ENCODE assay signal across 9 cellular contexts in the genomic region with DNA sequence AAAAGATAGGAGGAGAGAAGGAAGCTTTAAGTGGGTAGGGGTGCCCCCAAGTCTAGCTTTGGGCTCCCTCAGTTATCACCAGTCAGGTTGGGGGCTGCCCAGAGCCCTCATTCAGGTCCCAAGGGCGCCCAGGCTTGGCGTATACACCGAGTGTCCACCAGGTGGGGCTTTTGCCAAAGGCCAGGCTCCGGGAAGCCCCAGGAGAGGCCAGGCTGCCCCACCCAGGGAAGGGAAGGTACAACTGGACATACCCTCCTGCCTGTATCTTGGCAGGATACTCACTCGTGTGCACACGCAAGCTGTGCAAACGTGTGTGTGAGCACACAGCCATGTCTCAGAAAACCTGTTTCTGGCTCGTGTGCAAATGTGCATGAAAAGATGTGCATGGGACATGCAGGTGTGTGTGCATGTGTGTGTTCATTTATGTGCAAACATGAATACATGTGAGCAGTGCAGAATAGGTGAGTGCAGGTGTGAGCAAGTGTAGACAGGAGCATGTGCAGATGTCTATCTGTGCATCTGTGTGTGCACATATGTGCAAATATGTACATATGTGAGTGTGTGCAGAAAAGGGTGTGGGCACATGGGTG. TPM values are rescaled to one million over a fixed set of nuclear protein-coding genes. Genes with fewer than 3 reads are reported as not detected.
DNase-seq lines count a peak whose midpoint lies in the region; ATAC-seq, FAIRE-seq and TF ChIP-seq lines count a peak whose summit lies in the region.
"Had no signal": no experiment of that assay in that cellular context is flagged by ENCODE, and none has a peak within 500 bp of the region (broad histone marks: within the 10 kb centered on the region; RNA-seq: fewer than 3 reads in every experiment).

No MANE protein-coding gene starts in this region.

- no peaks in the 10 kb centered on the region for H3K9me1 ChIP-seq in keratinocyte (ENCODE audit: control insufficient read depth, extremely low read depth, insufficient read depth, low read length)

- peak in 2 of 3 experiments; percentile 6 to 30 for TF ChIP-seq CTCF in ascending aorta (IDR thresholded peaks at IDR 0.05)
- TF ChIP-seq CTCF in keratinocyte (optimal IDR thresholded peaks at IDR 0.05 in 1 of 3, IDR thresholded peaks at IDR 0.05 in 1 of 3, conservative IDR thresholded peaks at IDR 0.05 in 1 of 3; ENCODE audit: extremely low read depth in 1 of 3, insufficient read depth in 2 of 3, low read length in 3 of 3) = peak; percentile 64 to 87 (median 79)
- no peak for TF ChIP-seq CTCF in coronary artery (IDR thresholded peaks at IDR 0.05)

- H3K4me1 ChIP-seq in ascending aorta = no peaks in the 10 kb centered on the region
- H3K4me1 ChIP-seq in keratinocyte (ENCODE audit: control insufficient read depth, extremely low read depth, insufficient read depth, low read length) = peaks cover 3% of the 10 kb centered on the region

- no peaks in the 10 kb centered on the region for H3K79me2 ChIP-seq in keratinocyte (ENCODE audit: control insufficient read depth, insufficient read depth, low read length)

- H3K27me3 ChIP-seq in ascending aorta (no peaks in the 10 kb centered on the region), keratinocyte (ENCODE audit: control insufficient read depth, extremely low read depth, insufficient read depth, low read length) (peaks cover 17% of the 10 kb centered on the region)

- intact Hi-C loops in ascending aorta (cut with DNase I) = no loop called here

- DNase-seq in D341Med (ENCODE audit: low spot score) = peak; percentile 84
- peak; percentile 27 for DNase-seq in HT1080 (ENCODE audit: low read depth)
- DNase-seq in SW480 (ENCODE audit: low spot score) = peak; percentile 46
- DNase-seq in ascending aorta (ENCODE audit: low spot score in 2 of 2) = no peak
- DNase-seq in keratinocyte (ENCODE audit: low read depth, low spot score) = no peak
- DNase-seq in stimulated activated CD4-positive, alpha-beta T cell treated with anti-CD3 and anti-CD28 coated beads, TNF-alpha, amount 100 ng/mL, for 1 hour (ENCODE audit: low read depth in 3 of 3, low spot score in 1 of 3) = peak in 2 of 3 donors; percentile 21 to 28
- no peak for DNase-seq in coronary artery (ENCODE audit: low spot score)

- no peak overlapping the region for H3K9ac ChIP-seq in keratinocyte (ENCODE audit: control insufficient read depth, extremely low read depth, insufficient read depth, low read length)

- H3K36me3 ChIP-seq in ascending aorta (no peaks in the 10 kb centered on the region), keratinocyte (ENCODE audit: control insufficient read depth in 2 of 2, extremely low read depth in 1 of 2, insufficient read depth in 2 of 2, low read length in 2 of 2) (no peaks in the 10 kb centered on the region)

- H3K27ac ChIP-seq in ascending aorta (no peak overlapping the region), keratinocyte (ENCODE audit: control insufficient read depth, insufficient read depth, low read length) (no peak overlapping the region), coronary artery (no peak overlapping the region)

- no peak for FAIRE-seq in keratinocyte (lab: Jason Lieb, UNC)

- H3K4me3 ChIP-seq in ascending aorta = no peak overlapping the region
- no peak overlapping the region for H3K4me3 ChIP-seq in keratinocyte (ENCODE audit: control insufficient read depth in 2 of 3, extremely low read depth in 1 of 3, insufficient read depth in 2 of 3, low read depth in 1 of 3, low read length in 3 of 3)
- H3K4me3 ChIP-seq in coronary artery = no peak overlapping the region

- dilution Hi-C loops in keratinocyte (cut with MboI; ENCODE audit: extremely low pct_ligation_motif_present, low sequenced_read_pairs) = no loop called here

- H3K9me3 ChIP-seq in ascending aorta (no peaks in the 10 kb centered on the region), keratinocyte (ENCODE audit: control insufficient read depth, low read depth, low read length) (no peaks in the 10 kb centered on the region)

- H2AFZ ChIP-seq in keratinocyte (ENCODE audit: control insufficient read depth, low read length) = no peak overlapping the region

- no peaks in the 10 kb centered on the region for H4K20me1 ChIP-seq in keratinocyte (ENCODE audit: control insufficient read depth, extremely low read depth, insufficient read depth, low read length)

- H3K4me2 ChIP-seq in keratinocyte (ENCODE audit: control insufficient read depth, extremely low read depth, insufficient read depth, low read depth, low read length) = no peak overlapping the region

- no peak for ATAC-seq in HG03159 (IDR thresholded peaks at IDR 0.05; ENCODE audit: unreplicated experiment)

RNA-seq across cellular contexts. Expression of gene CUX2, which starts 9.7 kb away (rescaled TPM):
- total RNA-seq in HT1080 (2014; rRNA removed; shearing (Covaris generic)) = not detected in 2 replicates
- polyA plus RNA-seq in HT1080 (2015; cell fraction: cytosol; rRNA removed) = not detected in 2 replicates
- polyA plus RNA-seq in HT1080 (2015; cell fraction: nucleus; rRNA removed) = not detected in 2 replicates
- not detected for total RNA-seq in ascending aorta
- not detected in 3 replicates for polyA plus RNA-seq in keratinocyte
- not detected for polyA plus RNA-seq in keratinocyte (2011; ENCODE audit: low read depth)
- polyA plus RNA-seq in keratinocyte (2011; cell fraction: cytosol; rRNA removed) = not detected in 2 replicates
- polyA plus RNA-seq in keratinocyte (2011; cell fraction: nucleus; rRNA removed) = not detected in 2 replicates
- 0.04 TPM in 1 of 2 replicates, not detected in the other for polyA plus RNA-seq in keratinocyte (2012; ENCODE audit: low replicate concordance)
- not detected in 3 replicates for polyA minus RNA-seq in keratinocyte
- polyA minus RNA-seq in keratinocyte (2011; cell fraction: cytosol; rRNA and poly(A)+ RNA removed) = not detected
- polyA minus RNA-seq in keratinocyte (2011; cell fraction: nucleus; rRNA and poly(A)+ RNA removed) = not detected in 2 replicates
- total RNA-seq: activated CD8-positive, alpha-beta memory T cell treated with anti-CD3 and anti-CD28 coated beads for 36 hours had no signal

Comparison
In these comparisons a context has a peak if more than half of its experiments do, and no peak if none do; other contexts are left out.
1. DNase-seq: peak in D341Med (single experiment), HT1080 (single experiment), SW480 (single experiment) and stimulated activated CD4-positive, alpha-beta T cell treated with anti-CD3 and anti-CD28 coated beads, TNF-alpha, amount 100 ng/mL, for 1 hour (2 of 3); none in ascending aorta (0 of 2), keratinocyte (single experiment) and coronary artery (single experiment).